ENCODE assay signal across 9 cellular contexts in genomic region chr1:152111515-152111968, GRCh38. TPM values are rescaled to one million over a fixed set of nuclear protein-coding genes. Genes with fewer than 3 reads are reported as not detected.
A peak's percentile ranks its signal among the peaks of the same experiment; 100 is the strongest.
DNase-seq lines count a peak whose midpoint lies in the region; ATAC-seq, FAIRE-seq and TF ChIP-seq lines count a peak whose summit lies in the region.
"Had no signal": no experiment of that assay in that cellular context is flagged by ENCODE, and none has a peak within 500 bp of the region (broad histone marks: within the 10 kb centered on the region; RNA-seq: fewer than 3 reads in every experiment).

No MANE protein-coding gene starts in this region.

- H3K9ac ChIP-seq in ES-I3 (ENCODE audit: low read depth, low read length) (peak overlapping the region; percentile 17; the same call in 1 of the 2 replicates), kidney (ENCODE audit: low read length in 2 of 2) (no peak overlapping the region)

- H3K27ac Mint-ChIP-seq in activated naive CD4-positive, alpha-beta T cell treated with anti-CD3 and anti-CD28 coated beads, Interleukin-2, amount 50 U/mL, for 72 hours, result no peak overlapping the region
- H3K27ac Mint-ChIP-seq: memory B cell had no signal

- peak; percentile 85 for DNase-seq in NCI-H1105 treated with DMSO at 0.1 percent for 48 hours (lab: John Stamatoyannopoulos, UW)
- DNase-seq in activated naive CD4-positive, alpha-beta T cell treated with anti-CD3 and anti-CD28 coated beads, Interleukin-2, amount 50 U/mL, for 72 hours (ENCODE audit: low spot score in 2 of 2), result peak in 1 of 2 donors; percentile 44
- DNase-seq in kidney, result peak; percentile 70
- peak; percentile 6 for DNase-seq in superior temporal gyrus (ENCODE audit: extremely low spot score)

- intact Hi-C loops in kidney (cut with DNase I), result no loop called here

- peak overlapping the region in 1 of 2 donors; percentile 51 for H3K4me3 ChIP-seq in kidney (ENCODE audit: low read length in 2 of 2)

- H3K36me3 ChIP-seq in ES-I3 (ENCODE audit: insufficient read depth, low read length) (no peaks in the 10 kb centered on the region), kidney (ENCODE audit: control insufficient read depth in 1 of 2, insufficient read depth in 2 of 2, low read length in 2 of 2) (no peaks in the 10 kb centered on the region)

- FAIRE-seq in kidney (lab: Jason Lieb, UNC), result no peak

- H3K27ac ChIP-seq in kidney (ENCODE audit: low read depth in 2 of 2, low read length in 2 of 2), result no peak overlapping the region

- H3K9me3 ChIP-seq in ES-I3 (ENCODE audit: control insufficient read depth, insufficient read depth, low read length) (no peaks in the 10 kb centered on the region), kidney (ENCODE audit: control insufficient read depth in 1 of 2, low read length in 2 of 2) (peaks cover 0 to 3% of the 10 kb centered on the region in 2 donors)

- H3K9me3 Mint-ChIP-seq in activated naive CD4-positive, alpha-beta T cell treated with anti-CD3 and anti-CD28 coated beads, Interleukin-2, amount 50 U/mL, for 72 hours, result peaks cover 0 to 7% of the 10 kb centered on the region in 2 donors
- H3K9me3 Mint-ChIP-seq: memory B cell had no signal

- ATAC-seq in activated naive CD4-positive, alpha-beta T cell treated with anti-CD3 and anti-CD28 coated beads, Interleukin-2, amount 50 U/mL, for 72 hours, result peak; percentile 3 to 66
- ATAC-seq in HG02588 (IDR thresholded peaks at IDR 0.05; ENCODE audit: unreplicated experiment) (no peak), GM21390 (IDR thresholded peaks at IDR 0.05; ENCODE audit: unreplicated experiment) (no peak), GM21786 (IDR thresholded peaks at IDR 0.05; ENCODE audit: unreplicated experiment) (no peak)

- no peak for TF ChIP-seq CTCF in kidney (IDR thresholded peaks at IDR 0.05; ENCODE audit: borderline replicate concordance, extremely low read depth, insufficient read depth)

- no peaks in the 10 kb centered on the region for H3K4me1 ChIP-seq in ES-I3 (ENCODE audit: insufficient read depth, low read length)
- H3K4me1 ChIP-seq in kidney (ENCODE audit: control insufficient read depth in 1 of 2, insufficient read depth in 1 of 2, low read depth in 1 of 2, low read length in 2 of 2), result peaks cover 0 to 18% of the 10 kb centered on the region in 2 donors

- H3K36me3 Mint-ChIP-seq in activated naive CD4-positive, alpha-beta T cell treated with anti-CD3 and anti-CD28 coated beads, Interleukin-2, amount 50 U/mL, for 72 hours, result no peaks in the 10 kb centered on the region

RNA-seq across cellular contexts. Expression of gene TCHH, which starts 3.7 kb away (rescaled TPM):
- under 1 TPM in 1 of 2 donors, not detected in 1; 0.04 TPM for total RNA-seq in activated naive CD4-positive, alpha-beta T cell treated with anti-CD3 and anti-CD28 coated beads, Interleukin-2, amount 50 U/mL, for 72 hours
- 0.13 TPM for total RNA-seq in kidney
- not detected for polyA plus RNA-seq in kidney (ENCODE audit: insufficient read depth, low read depth, low replicate concordance)

RNA-seq across cellular contexts. Expression of gene TCHHL1, which starts 22.7 kb away (rescaled TPM):
- not detected for total RNA-seq in activated naive CD4-positive, alpha-beta T cell treated with anti-CD3 and anti-CD28 coated beads, Interleukin-2, amount 50 U/mL, for 72 hours
- total RNA-seq in kidney, result not detected
- not detected for polyA plus RNA-seq in kidney (ENCODE audit: insufficient read depth, low read depth, low replicate concordance)

RNA-seq across cellular contexts. Expression of gene RPTN, which starts 47.5 kb away (rescaled TPM):
- not detected for total RNA-seq in activated naive CD4-positive, alpha-beta T cell treated with anti-CD3 and anti-CD28 coated beads, Interleukin-2, amount 50 U/mL, for 72 hours
- total RNA-seq in kidney, result not detected
- not detected for polyA plus RNA-seq in kidney (ENCODE audit: insufficient read depth, low read depth, low replicate concordance)

Comparison
In these comparisons a context has a peak if more than half of its experiments do, and no peak if none do; other contexts are left out.
1. ATAC-seq: peak in activated naive CD4-positive, alpha-beta T cell treated with anti-CD3 and anti-CD28 coated beads, Interleukin-2, amount 50 U/mL, for 72 hours (2 of 2); none in HG02588 (single experiment), GM21390 (single experiment) and GM21786 (single experiment).